Comparison of ENCODE assay signal across 8 cellular contexts in the genomic region with DNA sequence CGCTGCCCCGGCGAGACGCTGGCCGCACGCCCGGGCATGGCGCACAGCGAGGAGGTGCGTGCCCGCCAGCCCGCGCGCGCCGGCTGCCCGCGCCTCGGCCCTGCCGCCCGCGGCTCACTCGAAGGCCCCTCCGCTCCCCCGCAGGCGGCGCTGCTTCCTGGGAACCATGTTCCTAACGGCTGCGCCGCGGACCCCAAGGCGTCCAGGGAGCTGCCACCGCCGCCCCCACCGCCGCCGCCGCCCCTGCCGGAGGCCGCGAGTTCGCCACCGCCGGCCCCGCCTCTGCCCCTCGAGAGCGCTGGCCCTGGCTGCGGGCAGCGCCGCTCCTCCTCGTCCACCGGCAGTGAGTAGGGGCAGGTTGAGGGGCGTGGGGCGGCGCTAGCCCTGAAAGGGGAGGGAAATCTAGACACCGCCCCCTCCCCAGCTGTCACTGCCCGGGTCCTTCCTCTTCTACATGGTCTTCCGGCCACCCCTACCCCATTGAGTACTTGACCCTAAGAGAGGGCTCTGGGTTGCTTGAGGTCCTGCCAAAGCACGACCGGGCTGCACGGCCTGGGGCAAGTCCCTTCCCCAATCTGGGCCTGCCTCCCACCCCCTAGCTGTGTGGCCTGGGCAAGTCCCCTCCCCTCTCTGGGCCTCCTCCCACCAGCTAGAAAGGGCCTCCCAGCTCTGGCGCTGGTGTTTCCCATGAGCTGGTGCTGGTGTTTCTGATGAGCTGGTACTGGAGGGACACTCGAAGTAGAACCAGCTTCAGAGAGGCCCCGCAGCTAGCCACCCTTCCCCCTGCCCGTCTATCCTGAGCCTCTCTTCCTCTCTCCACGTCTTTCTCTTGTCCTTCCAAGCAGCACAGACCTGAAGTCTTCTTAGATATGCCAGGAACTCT. TPM values are rescaled to one million over a fixed set of nuclear protein-coding genes. Genes with fewer than 3 reads are reported as not detected.
DNase-seq lines count a peak whose midpoint lies in the region; ATAC-seq, FAIRE-seq and TF ChIP-seq lines count a peak whose summit lies in the region.

No MANE protein-coding gene starts in this region.

- H3K4me3 Mint-ChIP-seq in chondrocyte (ENCODE audit: unreplicated experiment) (peak overlapping the region; percentile 35), natural killer cell (peak overlapping the region; percentile 17)

- no peaks in the 10 kb centered on the region for H3K9me3 Mint-ChIP-seq in chondrocyte (ENCODE audit: low read depth)
- H3K9me3 Mint-ChIP-seq in natural killer cell: no peaks in the 10 kb centered on the region

- TF ChIP-seq CTCF in chondrocyte (IDR thresholded peaks at IDR 0.05): peak; percentile 34
- TF ChIP-seq CTCF in natural killer cell (IDR thresholded peaks at IDR 0.05): no peak

- intact Hi-C loops in natural killer cell (cut with micrococcal nuclease): no loop called here

- H3K36me3 Mint-ChIP-seq in chondrocyte (ENCODE audit: low read depth) (no peaks in the 10 kb centered on the region), natural killer cell (no peaks in the 10 kb centered on the region)

- peak; percentile 37 for DNase-seq in DMS79 treated with DMSO at 0.1 percent for 48 hours (lab: John Stamatoyannopoulos, UW)
- DNase-seq in NCI-H128 (lab: John Stamatoyannopoulos, UW; ENCODE audit: unreplicated experiment): peak; percentile 28
- DNase-seq in chondrocyte (ENCODE audit: low spot score): no peak
- DNase-seq in natural killer cell: no peak
- no peak for DNase-seq in HTR-8/SVneo (ENCODE audit: insufficient read length, low spot score)

- H3K4me1 Mint-ChIP-seq in chondrocyte (ENCODE audit: low read depth) (peaks cover 7% of the 10 kb centered on the region), natural killer cell (peaks cover 0 to 11% of the 10 kb centered on the region in 2 donors)

- H3K27me3 Mint-ChIP-seq in chondrocyte (ENCODE audit: low read depth) (peaks cover 20% of the 10 kb centered on the region), natural killer cell (ENCODE audit: low read depth in 2 of 2) (peaks cover 17 to 41% of the 10 kb centered on the region in 2 donors)

- H3K27ac Mint-ChIP-seq in chondrocyte (ENCODE audit: unreplicated experiment) (no peak overlapping the region), natural killer cell (peak overlapping the region in 1 of 2 donors; percentile 51)

- FAIRE-seq in HTR-8/SVneo (lab: Jason Lieb, UNC): no peak

- ATAC-seq in natural killer cell (peak; percentile 21 to 54 (median 27)), GM21737 (IDR thresholded peaks at IDR 0.05; ENCODE audit: unreplicated experiment) (no peak), HG02798 (IDR thresholded peaks at IDR 0.05; ENCODE audit: poor library complexity, unreplicated experiment) (no peak), HG02588 (IDR thresholded peaks at IDR 0.05; ENCODE audit: unreplicated experiment) (no peak)

RNA-seq across cellular contexts. Expression of gene TNFRSF25, which starts 17.0 kb away (rescaled TPM):
- 20.1 to 32.4 TPM (median 21.4 TPM) in 3 replicates for total RNA-seq in chondrocyte
- 10 to 100 TPM; 14.5 to 41.5 (median 19.9) TPM for total RNA-seq in natural killer cell

RNA-seq across cellular contexts. Expression of gene ESPN, which starts 24.4 kb away (rescaled TPM):
- 0.57 to 2.5 TPM (median 2.1 TPM) in 3 replicates for total RNA-seq in chondrocyte
- total RNA-seq in natural killer cell: 1 to 10 TPM; 1.1 to 2.0 (median 1.7) TPM

RNA-seq across cellular contexts. Expression of gene HES2, which starts 29.3 kb away (rescaled TPM):
- total RNA-seq in chondrocyte (0.15 to 0.36 TPM in 2 of 3 replicates, not detected in the other), natural killer cell (not detected)

RNA-seq across cellular contexts. Expression of gene PLEKHG5, which starts 42.5 kb away (rescaled TPM):
- total RNA-seq in chondrocyte: 32.4 to 50.5 TPM (median 33.6 TPM) in 3 replicates
- 1 to 10 TPM in 1 of 3 donors, under 1 TPM in 2; 0.16 to 1.1 (median 0.54) TPM for total RNA-seq in natural killer cell

RNA-seq across cellular contexts. Expression of gene ACOT7, which starts 55.4 kb away (rescaled TPM):
- 43.9 to 48.1 TPM (median 44.0 TPM) in 3 replicates for total RNA-seq in chondrocyte
- 10 to 100 TPM; 11.5 to 16.9 (median 15.4) TPM for total RNA-seq in natural killer cell

Comparison
In these comparisons a context has a peak if more than half of its experiments do, and no peak if none do; other contexts are left out.
1. DNase-seq: peak in DMS79 treated with DMSO at 0.1 percent for 48 hours (single experiment) and NCI-H128 (single experiment); none in chondrocyte (single experiment), natural killer cell (single experiment) and HTR-8/SVneo (single experiment).
2. ATAC-seq: peak in natural killer cell (3 of 3); none in GM21737 (single experiment), HG02798 (single experiment) and HG02588 (single experiment).